ENCODE assay signal across 25 cellular contexts in the genomic region with DNA sequence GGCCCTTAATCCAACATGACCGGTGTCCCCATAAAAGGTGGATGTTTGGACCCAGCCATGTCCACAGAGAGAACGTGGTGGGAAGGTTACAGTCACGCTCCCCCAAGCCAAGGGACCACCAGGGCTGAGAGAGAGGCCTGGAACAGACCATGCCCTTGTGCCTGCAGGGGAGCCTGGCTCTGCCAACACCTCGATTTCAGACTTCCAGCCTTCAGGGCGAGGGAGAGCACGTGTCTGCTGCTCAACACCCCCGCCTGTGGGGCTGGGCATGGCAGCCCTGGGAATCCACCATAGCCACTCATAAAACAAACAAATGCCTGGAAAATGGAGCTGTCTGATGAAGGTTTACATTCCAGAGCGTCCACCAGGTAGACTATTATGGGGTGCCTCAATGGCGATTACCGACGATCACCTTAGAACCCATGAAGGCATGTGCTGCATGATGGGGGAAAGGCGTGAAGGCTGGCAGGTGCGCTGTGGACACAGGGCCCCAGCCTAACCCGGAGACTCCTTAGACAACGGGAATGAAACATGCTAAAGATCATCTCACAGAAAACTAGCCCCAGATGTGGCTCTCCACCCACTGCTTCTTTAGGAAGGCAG. TPM values are rescaled to one million over a fixed set of nuclear protein-coding genes. Genes with fewer than 3 reads are reported as not detected.
DNase-seq lines count a peak whose midpoint lies in the region; ATAC-seq and TF ChIP-seq lines count a peak whose summit lies in the region.
"Had no signal": no experiment of that assay in that cellular context is flagged by ENCODE, and none has a peak within 500 bp of the region (broad histone marks: within the 10 kb centered on the region; RNA-seq: fewer than 3 reads in every experiment).

No MANE protein-coding gene starts in this region.

- TF ChIP-seq POLR2A in spleen (IDR thresholded peaks at IDR 0.05): no peak

- no peaks in the 10 kb centered on the region for H3K79me2 ChIP-seq in hepatocyte

- no peak overlapping the region for H3K27ac ChIP-seq in hepatocyte
- H3K27ac ChIP-seq in spleen: no peak overlapping the region
- H3K27ac ChIP-seq: BLaER1 treated with 17β-estradiol and CSF1 and Interleukin-3, amounts not matched to agents 10 nM and 100 nM; breast epithelium; lower lobe of right lung; stomach; transverse colon had no signal

- H3K27me3 ChIP-seq in hepatocyte: peaks cover 1% of the 10 kb centered on the region
- H3K27me3 ChIP-seq in spleen (replicated peaks in 1 of 7): peaks cover 0 to 31% (median 0%) of the 10 kb centered on the region in 7 donors
- H3K27me3 ChIP-seq: BLaER1 treated with 17β-estradiol and CSF1 and Interleukin-3, amounts not matched to agents 10 nM and 100 nM had no signal

- ATAC-seq in HG03520 (IDR thresholded peaks at IDR 0.05; ENCODE audit: unreplicated experiment): no peak
- ATAC-seq: activated CD4-positive, alpha-beta T cell treated with anti-CD3 and anti-CD28 coated beads for 36 hours; GM23338; lower lobe of right lung; Panc1 had no signal

- H3K4me1 ChIP-seq in hepatocyte (ENCODE audit: insufficient read depth) (no peaks in the 10 kb centered on the region), spleen (peaks cover 0 to 5% (median 0%) of the 10 kb centered on the region in 6 donors)
- H3K4me1 ChIP-seq: breast epithelium, Caco-2, lower lobe of right lung, transverse colon had no signal

- H2AFZ ChIP-seq in hepatocyte: no peak overlapping the region
- H2AFZ ChIP-seq: GM23338 had no signal

- TF ChIP-seq CTCF in GM20000 (IDR thresholded peaks at IDR 0.05; ENCODE audit: extremely low read depth, missing control alignments) (no peak), hepatocyte (IDR thresholded peaks at IDR 0.05; ENCODE audit: poor library complexity) (no peak), spleen (IDR thresholded peaks at IDR 0.05 in 8 of 11, conservative IDR thresholded peaks at IDR 0.05 in 3 of 11) (no peak)

- H3K4me2 ChIP-seq in hepatocyte: no peak overlapping the region
- H3K4me2 ChIP-seq: BLaER1 treated with 17β-estradiol and CSF1 and Interleukin-3, amounts not matched to agents 10 nM and 100 nM; GM23338 had no signal

- intact Hi-C loops in spleen (cut with DNase I; ENCODE audit: low total_unique reads): loop anchor here (10.0 kb wide), 1 partner anchor 309 kb away; no protein-coding TSS in a partner anchor

- H3K36me3 ChIP-seq in hepatocyte (replicated peaks; ENCODE audit: insufficient read depth, low read depth) (no peaks in the 10 kb centered on the region), spleen (no peaks in the 10 kb centered on the region)
- H3K36me3 ChIP-seq: BLaER1 treated with 17β-estradiol and CSF1 and Interleukin-3, amounts not matched to agents 10 nM and 100 nM; breast epithelium; lower lobe of right lung; stomach; transverse colon had no signal

- peak; percentile 33 for DNase-seq in activated CD8-positive, alpha-beta memory T cell treated with anti-CD3 and anti-CD28 coated beads, Interleukin-2, amount 50 U/mL, for 48 hours
- no peak for DNase-seq in activated CD8-positive, alpha-beta memory T cell treated with anti-CD3 and anti-CD28 coated beads for 24 hours
- DNase-seq in GM20000 (ENCODE audit: low spot score) (peak; percentile 5), hepatocyte (ENCODE audit: low spot score) (peak; percentile 2), spleen (peak; percentile 60), NCI-H1436 (lab: John Stamatoyannopoulos, UW) (no peak), dermis blood vessel endothelial cell (no peak)
- DNase-seq: activated CD4-positive, alpha-beta T cell treated with anti-CD3 and anti-CD28 coated beads for 36 hours; hippocampal formation; lower lobe of right lung; NCI-H146; NCI-H2171; NCI-H524 treated with DMSO at 0.1 percent for 48 hours; stimulated activated CD4-positive, alpha-beta T cell treated with anti-CD3 and anti-CD28 coated beads, Interleukin-12 subunit alpha, Interleukin-12 subunit beta, amount 100 ng/mL, for 4 hours; transverse colon had no signal

- WGBS in hepatocyte (ENCODE audit: low lambda C conversion rate, missing lambda C conversion rate): 85% methylated on average over 15 of the region's 15 CpGs
- WGBS in spleen, 5 donors: 75 to 86% (median 83%) methylated on average over 15 of the region's 15 CpGs

- H3K4me3 ChIP-seq in hepatocyte: no peak overlapping the region
- no peak overlapping the region for H3K4me3 ChIP-seq in spleen
- H3K4me3 ChIP-seq: BLaER1 treated with 17β-estradiol and CSF1 and Interleukin-3, amounts not matched to agents 10 nM and 100 nM; breast epithelium; GM23338; lower lobe of right lung; stomach; transverse colon had no signal

- H3K9me2 ChIP-seq in hepatocyte (replicated peaks; ENCODE audit: insufficient read depth): no peaks in the 10 kb centered on the region

- H4K20me1 ChIP-seq in hepatocyte (ENCODE audit: insufficient read depth, poor library complexity, severe bottlenecking): no peaks in the 10 kb centered on the region

- no peaks in the 10 kb centered on the region for H3K9me3 ChIP-seq in hepatocyte (ENCODE audit: low read depth)
- no peaks in the 10 kb centered on the region for H3K9me3 ChIP-seq in spleen
- H3K9me3 ChIP-seq: BLaER1 treated with 17β-estradiol and CSF1 and Interleukin-3, amounts not matched to agents 10 nM and 100 nM; breast epithelium; Caco-2; lower lobe of right lung; stomach; transverse colon had no signal

RNA-seq across cellular contexts. Expression of a gene that starts 42.3 kb away (rescaled TPM):
- total RNA-seq in hepatocyte (not detected in 2 replicates), spleen (not detected), dermis blood vessel endothelial cell (not detected in 2 replicates)
- polyA plus RNA-seq in hepatocyte (not detected in 2 replicates), spleen (not detected)
- total RNA-seq: activated CD4-positive, alpha-beta T cell treated with anti-CD3 and anti-CD28 coated beads for 36 hours; breast epithelium; fibroblast of villous mesenchyme; lower lobe of right lung; MCF 10A; renal cortical epithelial cell; transverse colon had no signal
- polyA plus RNA-seq: GM23338, stomach had no signal

Comparison
In these comparisons a context has a peak if more than half of its experiments do, and no peak if none do; other contexts are left out.
1. DNase-seq: peak in activated CD8-positive, alpha-beta memory T cell treated with anti-CD3 and anti-CD28 coated beads, Interleukin-2, amount 50 U/mL, for 48 hours (single experiment), GM20000 (single experiment), hepatocyte (single experiment) and spleen (single experiment); none in activated CD8-positive, alpha-beta memory T cell treated with anti-CD3 and anti-CD28 coated beads for 24 hours (single experiment), NCI-H1436 (single experiment) and dermis blood vessel endothelial cell (single experiment).